14 cellular contexts compared by ENCODE assay signal in genomic region chrX:72296991-72297390, GRCh38. TPM values are rescaled to one million over a fixed set of nuclear protein-coding genes. Genes with fewer than 3 reads are reported as not detected.
DNase-seq lines count a peak whose midpoint lies in the region; ATAC-seq, FAIRE-seq and TF ChIP-seq lines count a peak whose summit lies in the region.
"Had no signal": no experiment of that assay in that cellular context is flagged by ENCODE, and none has a peak within 500 bp of the region (broad histone marks: within the 10 kb centered on the region; RNA-seq: fewer than 3 reads in every experiment).

No MANE protein-coding gene starts in this region.

- no peaks in the 10 kb centered on the region for H3K27me3 ChIP-seq in CD4-positive, alpha-beta memory T cell (ENCODE audit: insufficient read depth, low read length)
- H3K27me3 ChIP-seq in upper lobe of right lung = no peaks in the 10 kb centered on the region
- peaks cover 37% of the 10 kb centered on the region for H3K27me3 ChIP-seq in adrenal gland

- H3K27ac ChIP-seq in CD4-positive, alpha-beta memory T cell (ENCODE audit: low read depth, low read length) = no peak overlapping the region
- H3K27ac ChIP-seq in upper lobe of right lung (no peak overlapping the region), adrenal gland (no peak overlapping the region)
- H3K27ac ChIP-seq: KMS-11 had no signal

- DNase-seq in AG10803 (ENCODE audit: low read depth) (peak; percentile 40), GM12891 (ENCODE audit: insufficient read length, low spot score) (no peak), fibroblast of villous mesenchyme (ENCODE audit: low read depth) (peak; percentile 50), inferior parietal cortex (ENCODE audit: extremely low spot score) (no peak), upper lobe of right lung (no peak), adrenal gland (no peak)
- no peak for DNase-seq in CD4-positive, alpha-beta memory T cell
- DNase-seq: DMS53 had no signal

- FAIRE-seq in GM12891 (lab: Jason Lieb, UNC) (peak; percentile 28), colon (lab: Jason Lieb, UNC) (peak; percentile 83)
- FAIRE-seq: GM19239, H54 had no signal

- no peaks in the 10 kb centered on the region for H3K9me3 ChIP-seq in CD4-positive, alpha-beta memory T cell (ENCODE audit: control insufficient read depth in 1 of 2, low read length in 2 of 2)
- no peaks in the 10 kb centered on the region for H3K9me3 ChIP-seq in upper lobe of right lung
- no peaks in the 10 kb centered on the region for H3K9me3 ChIP-seq in adrenal gland (replicated peaks in 1 of 3)

- intact Hi-C loops in CD4-positive, alpha-beta memory T cell (cut with micrococcal nuclease) = no loop called here
- intact Hi-C loops in upper lobe of right lung (cut with DNase I) (no loop called here), adrenal gland (cut with DNase I) (no loop called here)

- no peaks in the 10 kb centered on the region for H3K36me3 ChIP-seq in CD4-positive, alpha-beta memory T cell (ENCODE audit: insufficient read depth, low read length)
- H3K36me3 ChIP-seq in upper lobe of right lung (no peaks in the 10 kb centered on the region), adrenal gland (replicated peaks in 1 of 2) (no peaks in the 10 kb centered on the region)

- peaks cover 0 to 2% (median 0%) of the 10 kb centered on the region in 8 donors for H3K9me3 Mint-ChIP-seq in CD4-positive, alpha-beta memory T cell

- 67 to 79% (median 74%) methylated on average over 1 of the region's 1 CpG for WGBS in adrenal gland, 4 donors

- no peak overlapping the region for H3K27ac Mint-ChIP-seq in CD4-positive, alpha-beta memory T cell

- H3K4me1 ChIP-seq in CD4-positive, alpha-beta memory T cell (ENCODE audit: insufficient read depth, low read length) = no peaks in the 10 kb centered on the region
- H3K4me1 ChIP-seq in upper lobe of right lung = no peaks in the 10 kb centered on the region
- no peaks in the 10 kb centered on the region for H3K4me1 ChIP-seq in adrenal gland (replicated peaks in 1 of 2)

- H3K4me3 ChIP-seq in AG10803 (ENCODE audit: low read length) = no peak overlapping the region
- no peak overlapping the region for H3K4me3 ChIP-seq in fibroblast of villous mesenchyme (ENCODE audit: low read depth, low read length)
- H3K4me3 ChIP-seq in CD4-positive, alpha-beta memory T cell (ENCODE audit: low read length in 2 of 2) = no peak overlapping the region
- no peak overlapping the region for H3K4me3 ChIP-seq in upper lobe of right lung
- no peak overlapping the region for H3K4me3 ChIP-seq in adrenal gland

- no peaks in the 10 kb centered on the region for H3K36me3 Mint-ChIP-seq in CD4-positive, alpha-beta memory T cell

- TF ChIP-seq CTCF in AG10803 (conservative IDR thresholded peaks at IDR 0.05; ENCODE audit: low read length) (no peak), fibroblast of villous mesenchyme (IDR thresholded peaks at IDR 0.05; ENCODE audit: insufficient read depth, low read depth, low read length) (no peak), upper lobe of right lung (IDR thresholded peaks at IDR 0.05) (no peak), adrenal gland (IDR thresholded peaks at IDR 0.05) (no peak)

- POLR2A ChIA-PET in CD4-positive, alpha-beta memory T cell (lab: Charles Lee; ENCODE audit: partially characterized antibody) = no interaction called here

- no peak for TF ChIP-seq POLR2A in GM12891 (IDR thresholded peaks at IDR 0.05; ENCODE audit: low read depth, low read length)
- TF ChIP-seq POLR2A in adrenal gland (IDR thresholded peaks at IDR 0.05) = no peak

- no peaks in the 10 kb centered on the region for H3K4me1 Mint-ChIP-seq in CD4-positive, alpha-beta memory T cell

- ATAC-seq in upper lobe of right lung = no peak

- CTCF ChIA-PET in CD4-positive, alpha-beta memory T cell (lab: Charles Lee; ENCODE audit: partially characterized antibody) = no interaction called here

- H3K4me3 Mint-ChIP-seq in CD4-positive, alpha-beta memory T cell = no peak overlapping the region

- H3K27me3 Mint-ChIP-seq in CD4-positive, alpha-beta memory T cell = peaks cover 17 to 21% of the 10 kb centered on the region in 2 donors

TF ChIP-seq in GM12891, 5 proteins besides CTCF, POLR2A, EP300 and RAD21:
- TF ChIP-seq POU2F2 (IDR thresholded peaks at IDR 0.05; ENCODE audit: low read depth, low read length) = no peak
- no peak for TF ChIP-seq TAF1 (IDR thresholded peaks at IDR 0.05; ENCODE audit: low read depth, low read length)
- TF ChIP-seq SPI1 (IDR thresholded peaks at IDR 0.05; ENCODE audit: low read depth, low read length) = no peak
- no peak for TF ChIP-seq PAX5 (IDR thresholded peaks at IDR 0.05; ENCODE audit: insufficient read depth, low read length, severe bottlenecking)
- TF ChIP-seq POLR2AphosphoS5 (IDR thresholded peaks at IDR 0.05; ENCODE audit: low read depth, low read length) = no peak

RNA-seq across cellular contexts. Expression of gene CITED1, which starts 8.7 kb away (rescaled TPM):
- polyA plus RNA-seq in GM12891 (2012; ENCODE audit: low read depth, missing spikeins) = not detected
- not detected in 2 replicates for total RNA-seq in fibroblast of villous mesenchyme
- not detected for total RNA-seq in CD4-positive, alpha-beta memory T cell
- polyA plus RNA-seq in CD4-positive, alpha-beta memory T cell = under 1 TPM in 1 of 2 donors, not detected in 1; 0.58 TPM
- total RNA-seq in upper lobe of right lung = 0.43 TPM
- total RNA-seq in adrenal gland = 10 to 100 TPM in 1 of 8 donors, under 1 TPM in 2, not detected in 5; 0.50 to 10.1 (median 0.55) TPM
- polyA plus RNA-seq in adrenal gland = 10 to 100 TPM in 1 of 3 donors, 1 to 10 TPM in 2; 1.2 to 13.5 (median 2.5) TPM
- total RNA-seq: HT1080 had no signal
- polyA plus RNA-seq: BJ had no signal

RNA-seq across cellular contexts. Expression of gene RPS4X, which starts 19.9 kb away (rescaled TPM):
- polyA plus RNA-seq in GM12891 (2012; ENCODE audit: low read depth, missing spikeins) = 1,973 TPM
- 744 and 806 TPM in 2 replicates for total RNA-seq in fibroblast of villous mesenchyme
- total RNA-seq in CD4-positive, alpha-beta memory T cell = 1,000 to 10,000 TPM; 1,467 to 1,523 TPM
- polyA plus RNA-seq in CD4-positive, alpha-beta memory T cell = 100 to 1,000 TPM; 969 to 974 TPM
- 640 TPM for total RNA-seq in upper lobe of right lung
- 100 to 1,000 TPM; 391 to 946 (median 801) TPM for total RNA-seq in adrenal gland
- polyA plus RNA-seq in adrenal gland = 1,000 to 10,000 TPM in 1 of 3 donors, 100 to 1,000 TPM in 2; 589 to 1,087 (median 762) TPM

RNA-seq across cellular contexts. Expression of gene ERCC6L, which starts 58.2 kb away (rescaled TPM):
- 3.5 TPM for polyA plus RNA-seq in GM12891 (2012; ENCODE audit: low read depth, missing spikeins)
- total RNA-seq in fibroblast of villous mesenchyme (2.3 and 5.6 TPM in 2 replicates), upper lobe of right lung (not detected), adrenal gland (under 1 TPM in 6 of 8 donors, not detected in 2; 0.08 to 0.18 (median 0.13) TPM)
- total RNA-seq in CD4-positive, alpha-beta memory T cell = under 1 TPM; 0.15 to 0.28 TPM
- polyA plus RNA-seq in CD4-positive, alpha-beta memory T cell = under 1 TPM; 0.25 to 0.30 TPM
- under 1 TPM in 1 of 3 donors, not detected in 2; 0.33 TPM for polyA plus RNA-seq in adrenal gland

Comparison
In these comparisons a context has a peak if more than half of its experiments do, and no peak if none do; other contexts are left out.
1. DNase-seq: peak in AG10803 (single experiment) and fibroblast of villous mesenchyme (single experiment); none in GM12891 (single experiment), CD4-positive, alpha-beta memory T cell (0 of 5), inferior parietal cortex (single experiment), upper lobe of right lung (single experiment) and adrenal gland (0 of 7).